In genomic region chr16:64878964-64879363, GRCh38 we compare ENCODE assay signal across 34 cellular contexts.
"Had no signal": no experiment of that assay in that cellular context is flagged by ENCODE, and none has a peak within 500 bp of the region (broad histone marks: within the 10 kb centered on the region; RNA-seq: fewer than 3 reads in every experiment).

No MANE protein-coding gene starts in this region.

- H3K27me3 ChIP-seq: adrenal gland, body of pancreas, cardiac muscle cell, colonic mucosa, esophagus squamous epithelium, gastroesophageal sphincter, heart right ventricle had no signal

- DNase-seq: activated CD4-positive, alpha-beta memory T cell treated with anti-CD3 and anti-CD28 coated beads for 36 hours; activated CD4-positive, alpha-beta T cell treated with anti-CD3 and anti-CD28 coated beads for 36 hours; activated CD4-positive, alpha-beta T cell treated with anti-CD3 and anti-CD28 coated beads, Interleukin-2, amount 10 ng/mL, durations not matched to agents 24 days and 14 days; activated CD4-positive, CD25-positive, alpha-beta regulatory T cell; activated CD4-positive, CD25-positive, alpha-beta regulatory T cell treated with anti-CD3 and anti-CD28 coated beads, Interleukin-2, amount 50 U/mL, for 72 hours; activated CD8-positive, alpha-beta memory T cell treated with anti-CD3 and anti-CD28 coated beads, Interleukin-2, amount 10 ng/mL, durations not matched to agents 7 days and 5 days; activated CD8-positive, alpha-beta memory T cell treated with anti-CD3 and anti-CD28 coated beads, Interleukin-2, amount 50 U/mL, for 4 hours; activated CD8-positive, alpha-beta T cell treated with anti-CD3 and anti-CD28 coated beads, Interleukin-2, amount 10 ng/mL, durations not matched to agents 7 days and 5 days; activated effector memory CD4-positive, alpha-beta T cell treated with anti-CD3 and anti-CD28 coated beads, Interleukin-2, amount 50 U/mL, for 16 hours; activated naive CD4-positive, alpha-beta T cell treated with anti-CD3 and anti-CD28 coated beads for 36 hours; activated naive CD8-positive, alpha-beta T cell treated with anti-CD3 and anti-CD28 coated beads for 36 hours; activated naive CD8-positive, alpha-beta T cell treated with anti-CD3 and anti-CD28 coated beads, Interleukin-2, amount 50 U/mL, for 24 hours; activated T-cell treated with anti-CD3 and anti-CD28 coated beads, Interleukin-2, amount 50 U/mL, for 1 hour; activated T-cell treated with anti-CD3 and anti-CD28 coated beads, Interleukin-2, amount 50 U/mL, for 48 hours; amygdala; aorta; body of pancreas; central memory CD4-positive, alpha-beta T cell; cerebellar nuclear complex; colonic mucosa; effector CD8-positive, alpha-beta T cell; esophagus squamous epithelium; foreskin melanocyte; heart right ventricle; T-helper 2 cell had no signal

- FAIRE-seq: endometrium, endothelial cell of umbilical vein had no signal

- H3K4me1 ChIP-seq: adrenal gland, body of pancreas, colonic mucosa, esophagus squamous epithelium, gastroesophageal sphincter had no signal

- H3K27ac ChIP-seq: adrenal gland, body of pancreas, cardiac muscle cell, colonic mucosa, epithelial cell of prostate, esophagus squamous epithelium, gastroesophageal sphincter, heart right ventricle had no signal

- ATAC-seq: activated CD4-positive, alpha-beta T cell treated with anti-CD3 and anti-CD28 coated beads for 36 hours; activated CD8-positive, alpha-beta memory T cell treated with anti-CD3 and anti-CD28 coated beads, Interleukin-2, amount 10 ng/mL, durations not matched to agents 7 days and 5 days; activated CD8-positive, alpha-beta T cell treated with anti-CD3 and anti-CD28 coated beads, Interleukin-2, amount 10 ng/mL, durations not matched to agents 7 days and 5 days; activated naive CD8-positive, alpha-beta T cell treated with anti-CD3 and anti-CD28 coated beads, Interleukin-2, amount 50 U/mL, for 24 hours; body of pancreas; gastroesophageal sphincter; heart right ventricle had no signal

- H3K36me3 ChIP-seq: adrenal gland, cardiac muscle cell, colonic mucosa, esophagus squamous epithelium, gastroesophageal sphincter, heart right ventricle had no signal

- H3K36me3 Mint-ChIP-seq: activated CD4-positive, alpha-beta memory T cell treated with anti-CD3 and anti-CD28 coated beads for 36 hours; activated CD8-positive, alpha-beta memory T cell treated with anti-CD3 and anti-CD28 coated beads, Interleukin-2, amount 10 ng/mL, durations not matched to agents 7 days and 5 days; activated naive CD4-positive, alpha-beta T cell treated with anti-CD3 and anti-CD28 coated beads, Interleukin-2, amount 50 U/mL, for 24 hours; activated naive CD8-positive, alpha-beta T cell treated with anti-CD3 and anti-CD28 coated beads for 36 hours had no signal

- H3K9me3 ChIP-seq: adrenal gland, body of pancreas, colonic mucosa, esophagus squamous epithelium, gastroesophageal sphincter had no signal

- H3K4me3 Mint-ChIP-seq: activated CD4-positive, alpha-beta memory T cell treated with anti-CD3 and anti-CD28 coated beads for 36 hours; activated CD4-positive, alpha-beta T cell treated with anti-CD3 and anti-CD28 coated beads for 36 hours; activated CD4-positive, alpha-beta T cell treated with anti-CD3 and anti-CD28 coated beads, Interleukin-2, amount 10 ng/mL, durations not matched to agents 24 days and 14 days; activated CD8-positive, alpha-beta memory T cell treated with anti-CD3 and anti-CD28 coated beads, Interleukin-2, amount 10 ng/mL, durations not matched to agents 7 days and 5 days; activated CD8-positive, alpha-beta T cell treated with anti-CD3 and anti-CD28 coated beads, Interleukin-2, amount 10 ng/mL, durations not matched to agents 7 days and 5 days; activated naive CD4-positive, alpha-beta T cell treated with anti-CD3 and anti-CD28 coated beads for 36 hours; activated naive CD4-positive, alpha-beta T cell treated with anti-CD3 and anti-CD28 coated beads, Interleukin-2, amount 50 U/mL, for 24 hours; activated naive CD8-positive, alpha-beta T cell treated with anti-CD3 and anti-CD28 coated beads for 36 hours; activated naive CD8-positive, alpha-beta T cell treated with anti-CD3 and anti-CD28 coated beads, Interleukin-2, amount 50 U/mL, for 24 hours; activated T-helper 1 cell treated with anti-CD3 and anti-CD28 coated beads, Interleukin-12 subunit alpha, Interleukin-12 subunit beta, Interleukin-2, Interleukin-4 antibody, amounts not matched to agents 30 ng/mL and 10 ng/mL and 1 ng/mL, durations not matched to agents 14 hours and 24 hours and 36 hours had no signal

- H3K4me1 Mint-ChIP-seq: activated CD4-positive, alpha-beta T cell treated with anti-CD3 and anti-CD28 coated beads for 36 hours; activated CD4-positive, alpha-beta T cell treated with anti-CD3 and anti-CD28 coated beads, Interleukin-2, amount 10 ng/mL, durations not matched to agents 24 days and 14 days; activated CD8-positive, alpha-beta memory T cell treated with anti-CD3 and anti-CD28 coated beads, Interleukin-2, amount 10 ng/mL, durations not matched to agents 7 days and 5 days; activated naive CD4-positive, alpha-beta T cell treated with anti-CD3 and anti-CD28 coated beads, Interleukin-2, amount 50 U/mL, for 24 hours; activated naive CD8-positive, alpha-beta T cell treated with anti-CD3 and anti-CD28 coated beads for 36 hours; activated naive CD8-positive, alpha-beta T cell treated with anti-CD3 and anti-CD28 coated beads, Interleukin-2, amount 50 U/mL, for 24 hours had no signal

- H3K27me3 Mint-ChIP-seq: activated CD4-positive, alpha-beta memory T cell treated with anti-CD3 and anti-CD28 coated beads for 36 hours; activated CD4-positive, alpha-beta T cell treated with anti-CD3 and anti-CD28 coated beads for 36 hours; activated CD4-positive, alpha-beta T cell treated with anti-CD3 and anti-CD28 coated beads, Interleukin-2, amount 10 ng/mL, durations not matched to agents 24 days and 14 days; activated CD8-positive, alpha-beta memory T cell treated with anti-CD3 and anti-CD28 coated beads, Interleukin-2, amount 10 ng/mL, durations not matched to agents 7 days and 5 days; activated naive CD4-positive, alpha-beta T cell treated with anti-CD3 and anti-CD28 coated beads, Interleukin-2, amount 50 U/mL, for 24 hours; activated naive CD8-positive, alpha-beta T cell treated with anti-CD3 and anti-CD28 coated beads for 36 hours; activated naive CD8-positive, alpha-beta T cell treated with anti-CD3 and anti-CD28 coated beads, Interleukin-2, amount 50 U/mL, for 24 hours had no signal

- H3K4me3 ChIP-seq: adrenal gland, body of pancreas, cardiac muscle cell, colonic mucosa, esophagus squamous epithelium, gastroesophageal sphincter, heart right ventricle had no signal

- H3K27ac Mint-ChIP-seq: activated CD4-positive, alpha-beta memory T cell treated with anti-CD3 and anti-CD28 coated beads for 36 hours; activated CD4-positive, alpha-beta T cell treated with anti-CD3 and anti-CD28 coated beads for 36 hours; activated CD4-positive, alpha-beta T cell treated with anti-CD3 and anti-CD28 coated beads, Interleukin-2, amount 10 ng/mL, durations not matched to agents 24 days and 14 days; activated CD8-positive, alpha-beta memory T cell treated with anti-CD3 and anti-CD28 coated beads, Interleukin-2, amount 10 ng/mL, durations not matched to agents 7 days and 5 days; activated CD8-positive, alpha-beta T cell treated with anti-CD3 and anti-CD28 coated beads, Interleukin-2, amount 10 ng/mL, durations not matched to agents 7 days and 5 days; activated naive CD4-positive, alpha-beta T cell treated with anti-CD3 and anti-CD28 coated beads for 36 hours; activated naive CD4-positive, alpha-beta T cell treated with anti-CD3 and anti-CD28 coated beads, Interleukin-2, amount 50 U/mL, for 24 hours; activated naive CD8-positive, alpha-beta T cell treated with anti-CD3 and anti-CD28 coated beads for 36 hours; activated naive CD8-positive, alpha-beta T cell treated with anti-CD3 and anti-CD28 coated beads, Interleukin-2, amount 50 U/mL, for 24 hours; activated T-helper 1 cell treated with anti-CD3 and anti-CD28 coated beads, Interleukin-12 subunit alpha, Interleukin-12 subunit beta, Interleukin-2, Interleukin-4 antibody, amounts not matched to agents 30 ng/mL and 10 ng/mL and 1 ng/mL, durations not matched to agents 14 hours and 24 hours and 36 hours; activated T-helper 2 cell treated with anti-CD3 and anti-CD28 coated beads, Interferon-gamma antibody, Interleukin-2, Interleukin-4, amounts not matched to agents 10 μg/mL and 5 μg/mL and 100 μg/mL, durations not matched to agents 14 hours and 24 hours and 36 hours had no signal
